ENCODE assay signal across 8 cellular contexts in genomic region chr17:80034654-80034976, GRCh38. TPM values are rescaled to one million over a fixed set of nuclear protein-coding genes. Genes with fewer than 3 reads are reported as not detected.
A peak's percentile ranks its signal among the peaks of the same experiment; 100 is the strongest.
DNase-seq lines count a peak whose midpoint lies in the region; ATAC-seq, FAIRE-seq and TF ChIP-seq lines count a peak whose summit lies in the region.

No MANE protein-coding gene starts in this region.

- no peaks in the 10 kb centered on the region; the same call in 1 of the 2 replicates for H3K27me3 ChIP-seq in SJSA1 (replicated peaks)

- TF ChIP-seq CTCF in fibroblast of villous mesenchyme (IDR thresholded peaks at IDR 0.05; ENCODE audit: insufficient read depth, low read depth, low read length) (no peak), retinal pigment epithelial cell (conservative IDR thresholded peaks at IDR 0.05; ENCODE audit: low read depth, low read length) (no peak)

- no peak for TF ChIP-seq POLR2A in GM12891 (IDR thresholded peaks at IDR 0.05; ENCODE audit: low read depth, low read length)

- ATAC-seq in HG03095 (IDR thresholded peaks at IDR 0.05; ENCODE audit: unreplicated experiment) (no peak), HG03439 (IDR thresholded peaks at IDR 0.05; ENCODE audit: unreplicated experiment) (no peak)

- H3K4me1 ChIP-seq in ES-I3 (ENCODE audit: insufficient read depth, low read length) (no peaks in the 10 kb centered on the region), SJSA1 (replicated peaks) (peaks cover 21% of the 10 kb centered on the region)

- no peaks in the 10 kb centered on the region for H3K36me3 ChIP-seq in ES-I3 (ENCODE audit: insufficient read depth, low read length)
- H3K36me3 ChIP-seq in SJSA1 = 0 out of 2 replicates have a peak, but pooled peaks cover 3% of the 10 kb centered on the region

- no peaks in the 10 kb centered on the region for H3K9me3 ChIP-seq in ES-I3 (ENCODE audit: control insufficient read depth, insufficient read depth, low read length)
- H3K9me3 ChIP-seq in SJSA1 (replicated peaks) = no peaks in the 10 kb centered on the region

- H3K27ac ChIP-seq in SJSA1 = no peak overlapping the region

- FAIRE-seq in GM12891 (lab: Jason Lieb, UNC) = no peak

- no peak for DNase-seq in SJSA1 (ENCODE audit: low read depth in 1 of 2, low spot score in 2 of 2)
- no peak for DNase-seq in fibroblast of villous mesenchyme (ENCODE audit: low read depth)
- no peak for DNase-seq in retinal pigment epithelial cell (ENCODE audit: low read depth)
- no peak for DNase-seq in foreskin melanocyte
- no peak for DNase-seq in GM12891 (ENCODE audit: insufficient read length, low spot score)

- H3K9ac ChIP-seq in ES-I3 (ENCODE audit: low read depth, low read length) = peak overlapping the region; percentile 90

- H3K4me3 ChIP-seq in SJSA1 (peak overlapping the region; percentile 67), fibroblast of villous mesenchyme (ENCODE audit: low read depth, low read length) (peak overlapping the region; percentile 82), retinal pigment epithelial cell (ENCODE audit: low read length) (peak overlapping the region; percentile 72)

TF ChIP-seq in GM12891, 5 proteins besides CTCF, POLR2A, EP300 and RAD21:
- TF ChIP-seq TAF1 (IDR thresholded peaks at IDR 0.05; ENCODE audit: low read depth, low read length) (no peak), PAX5 (IDR thresholded peaks at IDR 0.05; ENCODE audit: insufficient read depth, low read length, severe bottlenecking) (no peak), SPI1 (IDR thresholded peaks at IDR 0.05; ENCODE audit: low read depth, low read length) (no peak), POU2F2 (IDR thresholded peaks at IDR 0.05; ENCODE audit: low read depth, low read length) (no peak), POLR2AphosphoS5 (IDR thresholded peaks at IDR 0.05; ENCODE audit: low read depth, low read length) (no peak)

RNA-seq across cellular contexts. Expression of gene TBC1D16, which starts 1.1 kb away (rescaled TPM):
- 39.5 and 42.0 TPM in 2 replicates for total RNA-seq in SJSA1 (2014; rRNA removed; shearing (Covaris generic))
- 32.8 and 44.8 TPM in 2 replicates for total RNA-seq in fibroblast of villous mesenchyme
- polyA plus RNA-seq in GM12891 (2012; ENCODE audit: low read depth, missing spikeins) = 0.21 TPM

RNA-seq across cellular contexts. Expression of gene CCDC40, which starts 1.8 kb away (rescaled TPM):
- 2.2 TPM in 1 of 2 replicates, not detected in the other for total RNA-seq in SJSA1 (2014; rRNA removed; shearing (Covaris generic))
- 3.2 and 6.9 TPM in 2 replicates for total RNA-seq in fibroblast of villous mesenchyme
- polyA plus RNA-seq in GM12891 (2012; ENCODE audit: low read depth, missing spikeins) = 0.14 TPM
